Comparison of ENCODE assay signal across 1 cellular context in genomic region chr20:48921883-48922867, GRCh38.
TF ChIP-seq lines count a peak whose summit lies in the region.

No MANE protein-coding gene starts in this region.

TF ChIP-seq in K562, 482 proteins besides CTCF, POLR2A, EP300 and RAD21 (continued from another document and continues in another):
- TF ChIP-seq CREB5 (CRISPR knock-in tag; IDR thresholded peaks at IDR 0.05) (no peak), FOSL1 (tag; conservative IDR thresholded peaks at IDR 0.05) (peak; percentile 30; the same call in 1 of the 2 replicates), MTA3 (IDR thresholded peaks at IDR 0.05; ENCODE audit: borderline replicate concordance) (no peak), MCM7 (IDR thresholded peaks at IDR 0.05) (no peak), E2F1 (CRISPR knock-in tag; IDR thresholded peaks at IDR 0.05) (no peak), MAFF (IDR thresholded peaks at IDR 0.05; ENCODE audit: low read length) (no peak), GABPB2 (CRISPR knock-in tag; conservative IDR thresholded peaks at IDR 0.05) (no peak), ETV1 (tag; conservative IDR thresholded peaks at IDR 0.05; ENCODE audit: low read depth) (0 out of 2 replicates have a peak, but pooled peaks have one; percentile 25), MGA (IDR thresholded peaks at IDR 0.05) (no peak), DMBX1 (CRISPR knock-in tag; IDR thresholded peaks at IDR 0.05; ENCODE audit: borderline replicate concordance) (peak; percentile 46), GABPB1 (CRISPR knock-in tag; IDR thresholded peaks at IDR 0.05) (0 out of 2 replicates have a peak, but pooled peaks have one; percentile 10), PCBP1 (IDR thresholded peaks at IDR 0.05; ENCODE audit: low read depth, low read length, poor library complexity, severe bottlenecking) (peak; percentile 67), ZNF184 (CRISPR knock-in tag; IDR thresholded peaks at IDR 0.05) (no peak), HDAC3 (IDR thresholded peaks at IDR 0.05; ENCODE audit: borderline replicate concordance, partially characterized antibody) (no peak), TBP (optimal IDR thresholded peaks at IDR 0.05; ENCODE audit: low read depth, low read length) (peak; percentile 35), PTTG1 (tag; IDR thresholded peaks at IDR 0.05; ENCODE audit: low read depth) (no peak), NR1H2 (CRISPR knock-in tag; IDR thresholded peaks at IDR 0.05) (no peak), TAF1 (IDR thresholded peaks at IDR 0.05; ENCODE audit: control insufficient read depth, extremely low read depth, insufficient read depth, low read length, severe bottlenecking) (no peak), NR4A1 (CRISPR knock-in tag; IDR thresholded peaks at IDR 0.05) (no peak), NR4A1 (tag; IDR thresholded peaks at IDR 0.05) (no peak), BRCA1 (IDR thresholded peaks at IDR 0.05) (no peak), BRCA1 (CRISPR knock-in tag; IDR thresholded peaks at IDR 0.05) (no peak), ZNF589 (CRISPR knock-in tag; IDR thresholded peaks at IDR 0.05; ENCODE audit: low read depth) (0 out of 2 replicates have a peak, but pooled peaks have one; percentile 7), CREM (IDR thresholded peaks at IDR 0.05; ENCODE audit: low read depth) (no peak), POLR2H (tag; IDR thresholded peaks at IDR 0.05; ENCODE audit: low read depth) (peak; percentile 14; the same call in 1 of the 2 replicates), ZNF436 (CRISPR knock-in tag; IDR thresholded peaks at IDR 0.05) (no peak), TFAP4 (CRISPR knock-in tag; IDR thresholded peaks at IDR 0.05; ENCODE audit: borderline replicate concordance) (peak; percentile 59; the same call in 1 of the 2 replicates), ZNF232 (CRISPR knock-in tag; IDR thresholded peaks at IDR 0.05) (no peak), ZNF79 (CRISPR knock-in tag; IDR thresholded peaks at IDR 0.05; ENCODE audit: low read depth) (no peak), ELF2 (CRISPR knock-in tag; IDR thresholded peaks at IDR 0.05) (no peak), MBD1 (CRISPR knock-in tag; IDR thresholded peaks at IDR 0.05) (no peak), HMGXB4 (CRISPR knock-in tag; IDR thresholded peaks at IDR 0.05) (no peak; the same call in 1 of the 2 replicates), POU5F1 (IDR thresholded peaks at IDR 0.05; ENCODE audit: borderline replicate concordance, low read depth, low read length, partially characterized antibody) (no peak), HNRNPL (IDR thresholded peaks at IDR 0.05; ENCODE audit: low read depth, low read length) (0 out of 2 replicates have a peak, but pooled peaks have one; percentile 5), PRDM10 (IDR thresholded peaks at IDR 0.05; ENCODE audit: partially characterized antibody) (peak; percentile 51), NRF1 (conservative IDR thresholded peaks at IDR 0.05 in 1 of 2, IDR thresholded peaks at IDR 0.05 in 1 of 2) (peak; percentile 82 to 85), RBM25 (IDR thresholded peaks at IDR 0.05; ENCODE audit: low read depth, low read length, severe bottlenecking) (no peak), RUNX1 (IDR thresholded peaks at IDR 0.05; ENCODE audit: low read depth) (no peak), HNRNPK (IDR thresholded peaks at IDR 0.05; ENCODE audit: low read depth, low read length, poor library complexity, severe bottlenecking) (no peak), ZKSCAN1 (IDR thresholded peaks at IDR 0.05; ENCODE audit: low read depth, low read length) (peak; percentile 97), HSF4 (CRISPR knock-in tag; IDR thresholded peaks at IDR 0.05; ENCODE audit: borderline replicate concordance) (no peak)
